ENCODE assay signal across 9 cellular contexts in the genomic region with DNA sequence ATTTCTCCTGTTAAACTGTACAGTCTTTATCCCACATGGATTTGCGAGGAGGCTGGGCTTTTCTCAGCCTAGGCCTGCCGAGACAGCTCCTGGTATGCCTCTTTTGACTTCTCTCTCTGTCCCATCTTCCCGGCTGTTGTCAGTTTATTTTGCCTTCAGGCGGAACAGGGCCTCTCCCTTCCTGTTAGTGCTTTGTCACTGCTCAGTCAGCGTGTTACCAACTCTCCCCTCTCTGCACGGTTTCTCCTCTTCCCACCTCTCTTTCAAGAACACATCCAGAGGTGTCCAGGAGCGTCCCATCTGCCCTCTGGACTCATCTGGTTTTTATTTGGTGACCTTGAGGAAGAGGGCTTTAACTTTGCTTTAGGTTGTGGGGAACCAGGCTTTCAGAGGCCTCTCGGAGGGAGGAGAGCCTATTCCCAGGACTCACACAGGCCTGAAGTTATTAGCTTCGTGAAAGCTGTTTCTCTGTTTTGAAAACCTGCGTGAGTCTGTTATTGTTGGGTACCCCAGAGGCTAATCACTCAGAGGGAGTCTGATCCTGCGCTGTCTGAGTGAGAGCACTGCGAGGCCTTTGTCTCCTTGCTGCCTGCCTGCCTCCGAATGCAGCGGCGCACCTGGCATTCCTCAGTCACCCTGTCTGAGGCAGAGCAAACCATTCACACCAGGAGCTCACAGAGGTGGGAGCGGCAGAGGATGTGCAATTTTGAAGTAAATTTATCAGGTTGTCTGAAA.
DNase-seq lines count a peak whose midpoint lies in the region; ATAC-seq and TF ChIP-seq lines count a peak whose summit lies in the region.
"Had no signal": no experiment of that assay in that cellular context is flagged by ENCODE, and none has a peak within 500 bp of the region (broad histone marks: within the 10 kb centered on the region; RNA-seq: fewer than 3 reads in every experiment).

No MANE protein-coding gene starts in this region.

- ATAC-seq in GM18517 (IDR thresholded peaks at IDR 0.05; ENCODE audit: unreplicated experiment) = no peak
- ATAC-seq in activated T-cell treated with anti-CD3 and anti-CD28 coated beads, Interleukin-2, amount 50 U/mL, for 72 hours (replicated peaks in 1 of 2) = no peak

- intact Hi-C loops in esophagus muscularis mucosa (cut with DNase I) = no loop called here
- intact Hi-C loops in posterior vena cava (cut with DNase I) = no loop called here

- H3K36me3 Mint-ChIP-seq in neural crest cell (ENCODE audit: low read depth) = peaks cover 10% of the 10 kb centered on the region
- no peaks in the 10 kb centered on the region for H3K36me3 Mint-ChIP-seq in activated naive CD4-positive, alpha-beta T cell treated with anti-CD3 and anti-CD28 coated beads, Interleukin-2, amount 10 ng/mL, durations not matched to agents 7 days and 5 days
- H3K36me3 Mint-ChIP-seq in activated T-cell treated with anti-CD3 and anti-CD28 coated beads, Interleukin-2, amount 50 U/mL, for 72 hours (ENCODE audit: insufficient read depth in 2 of 2) = peaks cover 0 to 2% of the 10 kb centered on the region in 2 donors
- H3K36me3 Mint-ChIP-seq: CD4-positive, CD25-positive, alpha-beta regulatory T cell had no signal

- no peak for TF ChIP-seq EP300 in esophagus muscularis mucosa (IDR thresholded peaks at IDR 0.05)

- peaks cover 0 to 14% (median 8%) of the 10 kb centered on the region in 4 donors for H3K4me1 ChIP-seq in esophagus muscularis mucosa

- H3K9me3 ChIP-seq in esophagus muscularis mucosa = no peaks in the 10 kb centered on the region

- no peaks in the 10 kb centered on the region for H3K36me3 ChIP-seq in esophagus muscularis mucosa

- H3K27ac Mint-ChIP-seq in neural crest cell (ENCODE audit: unreplicated experiment) = peak overlapping the region; percentile 94
- H3K27ac Mint-ChIP-seq in activated naive CD4-positive, alpha-beta T cell treated with anti-CD3 and anti-CD28 coated beads, Interleukin-2, amount 10 ng/mL, durations not matched to agents 7 days and 5 days = no peak overlapping the region
- no peak overlapping the region for H3K27ac Mint-ChIP-seq in activated T-cell treated with anti-CD3 and anti-CD28 coated beads, Interleukin-2, amount 50 U/mL, for 72 hours
- H3K27ac Mint-ChIP-seq: CD4-positive, CD25-positive, alpha-beta regulatory T cell had no signal

- 80% methylated on average over 16 of the region's 16 CpGs for WGBS in esophagus muscularis mucosa

- DNase-seq in DMS153 (lab: John Stamatoyannopoulos, UW) (peak; percentile 79), NCI-H510A (lab: John Stamatoyannopoulos, UW) (peak; percentile 27), esophagus muscularis mucosa (ENCODE audit: extremely low spot score) (no peak), neural crest cell (ENCODE audit: low read depth, low spot score) (peak; percentile 19), posterior vena cava (ENCODE audit: low spot score) (no peak)
- DNase-seq in activated naive CD4-positive, alpha-beta T cell treated with anti-CD3 and anti-CD28 coated beads, Interleukin-2, amount 10 ng/mL, durations not matched to agents 7 days and 5 days = no peak
- no peak for DNase-seq in activated T-cell treated with anti-CD3 and anti-CD28 coated beads, Interleukin-2, amount 50 U/mL, for 72 hours
- DNase-seq: CD4-positive, CD25-positive, alpha-beta regulatory T cell had no signal

- CTCF ChIA-PET in activated naive CD4-positive, alpha-beta T cell treated with anti-CD3 and anti-CD28 coated beads, Interleukin-2, amount 10 ng/mL, durations not matched to agents 7 days and 5 days (lab: Charles Lee) = no interaction called here

- TF ChIP-seq CTCF in esophagus muscularis mucosa (IDR thresholded peaks at IDR 0.05) = no peak
- no peak for TF ChIP-seq CTCF in neural crest cell (conservative IDR thresholded peaks at IDR 0.05)

- no peaks in the 10 kb centered on the region for H3K27me3 Mint-ChIP-seq in neural crest cell (ENCODE audit: low read depth)
- H3K27me3 Mint-ChIP-seq in activated naive CD4-positive, alpha-beta T cell treated with anti-CD3 and anti-CD28 coated beads, Interleukin-2, amount 10 ng/mL, durations not matched to agents 7 days and 5 days = no peaks in the 10 kb centered on the region
- no peaks in the 10 kb centered on the region for H3K27me3 Mint-ChIP-seq in activated T-cell treated with anti-CD3 and anti-CD28 coated beads, Interleukin-2, amount 50 U/mL, for 72 hours (ENCODE audit: low read depth)
- H3K27me3 Mint-ChIP-seq: CD4-positive, CD25-positive, alpha-beta regulatory T cell had no signal

- H3K4me3 ChIP-seq in esophagus muscularis mucosa = no peak overlapping the region

- H3K9me3 Mint-ChIP-seq in neural crest cell = peaks cover 12% of the 10 kb centered on the region
- no peaks in the 10 kb centered on the region for H3K9me3 Mint-ChIP-seq in activated naive CD4-positive, alpha-beta T cell treated with anti-CD3 and anti-CD28 coated beads, Interleukin-2, amount 10 ng/mL, durations not matched to agents 7 days and 5 days
- peaks cover 4 to 6% of the 10 kb centered on the region in 2 donors for H3K9me3 Mint-ChIP-seq in activated T-cell treated with anti-CD3 and anti-CD28 coated beads, Interleukin-2, amount 50 U/mL, for 72 hours

- H3K27ac ChIP-seq in esophagus muscularis mucosa (replicated peaks in 1 of 4) = peak overlapping the region; percentile 2 to 46 (median 37)

- H3K4me1 Mint-ChIP-seq in neural crest cell = peaks cover 22% of the 10 kb centered on the region
- H3K4me1 Mint-ChIP-seq in activated naive CD4-positive, alpha-beta T cell treated with anti-CD3 and anti-CD28 coated beads, Interleukin-2, amount 10 ng/mL, durations not matched to agents 7 days and 5 days = no peaks in the 10 kb centered on the region
- no peaks in the 10 kb centered on the region for H3K4me1 Mint-ChIP-seq in activated T-cell treated with anti-CD3 and anti-CD28 coated beads, Interleukin-2, amount 50 U/mL, for 72 hours (ENCODE audit: low read depth)
- H3K4me1 Mint-ChIP-seq: CD4-positive, CD25-positive, alpha-beta regulatory T cell had no signal

- peak overlapping the region; percentile 6 for H3K4me3 Mint-ChIP-seq in neural crest cell
- H3K4me3 Mint-ChIP-seq in activated naive CD4-positive, alpha-beta T cell treated with anti-CD3 and anti-CD28 coated beads, Interleukin-2, amount 10 ng/mL, durations not matched to agents 7 days and 5 days = no peak overlapping the region
- H3K4me3 Mint-ChIP-seq in activated T-cell treated with anti-CD3 and anti-CD28 coated beads, Interleukin-2, amount 50 U/mL, for 72 hours = no peak overlapping the region
- H3K4me3 Mint-ChIP-seq: CD4-positive, CD25-positive, alpha-beta regulatory T cell had no signal

- no peaks in the 10 kb centered on the region for H3K27me3 ChIP-seq in esophagus muscularis mucosa

- TF ChIP-seq POLR2A in esophagus muscularis mucosa (IDR thresholded peaks at IDR 0.05; ENCODE audit: low read depth) = no peak

Comparison
In these comparisons a context has a peak if more than half of its experiments do, and no peak if none do; other contexts are left out.
1. DNase-seq: peak in DMS153 (single experiment), NCI-H510A (single experiment) and neural crest cell (single experiment); none in esophagus muscularis mucosa (single experiment), posterior vena cava (single experiment), activated naive CD4-positive, alpha-beta T cell treated with anti-CD3 and anti-CD28 coated beads, Interleukin-2, amount 10 ng/mL, durations not matched to agents 7 days and 5 days (single experiment) and activated T-cell treated with anti-CD3 and anti-CD28 coated beads, Interleukin-2, amount 50 U/mL, for 72 hours (0 of 2).